23 cellular contexts compared by ENCODE assay signal in genomic region chr15:55164284-55164683, GRCh38.
"Had no signal": no experiment of that assay in that cellular context is flagged by ENCODE, and none has a peak within 500 bp of the region (broad histone marks: within the 10 kb centered on the region; RNA-seq: fewer than 3 reads in every experiment).

No MANE protein-coding gene starts in this region.

- H3K36me3 ChIP-seq: esophagus muscularis mucosa, gastrocnemius medialis, heart left ventricle, left lung, lower lobe of right lung had no signal

- DNase-seq: effector CD8-positive, alpha-beta T cell; effector memory CD8-positive, alpha-beta T cell; foreskin fibroblast; foreskin melanocyte; gastrocnemius medialis; heart left ventricle; hypothalamus; immature natural killer cell; islet precursor cell; kidney; kidney glomerular epithelial cell; left cardiac atrium; left lung; left ventricle myocardium superior; lower lobe of right lung; mesenchymal stem cell; midbrain; naive thymus-derived CD4-positive, alpha-beta T cell had no signal

- H3K4me2 ChIP-seq: hepatocyte had no signal

- H3K9me3 ChIP-seq: esophagus muscularis mucosa, gastrocnemius medialis, left lung, lower lobe of right lung had no signal

- H3K79me2 ChIP-seq: hepatocyte had no signal

- FAIRE-seq: colon, endothelial cell of umbilical vein, kidney had no signal

- H3K4me3 ChIP-seq: coronary artery, esophagus muscularis mucosa, gastrocnemius medialis, heart left ventricle, hepatocyte, left lung, lower lobe of right lung had no signal

- ATAC-seq: effector memory CD8-positive, alpha-beta T cell; gastrocnemius medialis; heart left ventricle; left cardiac atrium; left lung; left ventricle myocardium superior; lower lobe of right lung; naive thymus-derived CD4-positive, alpha-beta T cell had no signal

- H3K27ac ChIP-seq: coronary artery, esophagus muscularis mucosa, gastrocnemius medialis, heart left ventricle, hepatocyte, left lung, lower lobe of right lung had no signal

- H3K27me3 ChIP-seq: esophagus muscularis mucosa, gastrocnemius medialis, heart left ventricle, hepatocyte, left lung had no signal

- H3K4me1 ChIP-seq: esophagus muscularis mucosa, gastrocnemius medialis, heart left ventricle, left lung, lower lobe of right lung had no signal

- H2AFZ ChIP-seq: hepatocyte had no signal
